In genomic region chr1:22380024-22380785, GRCh38 we compare ENCODE assay signal across 1 cellular context.
TF ChIP-seq lines count a peak whose summit lies in the region.

No MANE protein-coding gene starts in this region.

TF ChIP-seq in HepG2, 621 proteins besides CTCF, POLR2A, EP300 and RAD21 (continued from another document):
- TF ChIP-seq ZNF407 (CRISPR knock-in tag; IDR thresholded peaks at IDR 0.05; ENCODE audit: not compliant biosample characterization) (no peak), RNF2 (conservative IDR thresholded peaks at IDR 0.05; ENCODE audit: low read depth) (no peak), UBTF (CRISPR knock-in tag; IDR thresholded peaks at IDR 0.05) (no peak), CEBPZ (IDR thresholded peaks at IDR 0.05; ENCODE audit: low read length) (no peak), ZNF629 (CRISPR knock-in tag; conservative IDR thresholded peaks at IDR 0.05) (peak; percentile 80), CERS6 (CRISPR knock-in tag; IDR thresholded peaks at IDR 0.05) (no peak), PRDM10 (CRISPR knock-in tag; IDR thresholded peaks at IDR 0.05; ENCODE audit: low read depth) (no peak)
